13 cellular contexts compared by ENCODE assay signal in the genomic region with DNA sequence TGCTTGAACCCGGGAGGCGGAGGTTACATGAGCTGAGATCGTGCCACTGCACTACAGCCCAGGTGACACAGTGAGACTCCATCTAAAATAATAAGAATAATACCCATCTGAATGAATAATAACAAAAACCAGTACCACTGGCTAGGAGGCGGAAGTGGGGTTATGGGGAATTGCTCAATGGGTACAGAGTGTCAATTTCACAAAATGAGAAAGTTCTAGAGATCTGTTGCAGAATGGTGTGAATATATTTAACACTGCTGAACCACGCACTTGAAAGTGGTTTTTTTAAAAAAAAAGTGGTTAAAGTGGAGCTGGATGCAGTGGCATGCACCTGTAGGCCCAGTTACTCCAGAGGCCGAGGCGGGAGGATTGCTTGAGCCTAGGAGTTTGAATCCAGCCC. TPM values are rescaled to one million over a fixed set of nuclear protein-coding genes. Genes with fewer than 3 reads are reported as not detected.
A peak's percentile ranks its signal among the peaks of the same experiment; 100 is the strongest.
DNase-seq lines count a peak whose midpoint lies in the region; ATAC-seq, FAIRE-seq and TF ChIP-seq lines count a peak whose summit lies in the region.
"Had no signal": no experiment of that assay in that cellular context is flagged by ENCODE, and none has a peak within 500 bp of the region (broad histone marks: within the 10 kb centered on the region; RNA-seq: fewer than 3 reads in every experiment).

No MANE protein-coding gene starts in this region.

- TF ChIP-seq POLR2A in GM12878 (IDR thresholded peaks at IDR 0.05; ENCODE audit: low read depth, low read length) = no peak

- TF ChIP-seq CTCF in CD14-positive monocyte (IDR thresholded peaks at IDR 0.05) (no peak), GM12878 (IDR thresholded peaks at IDR 0.05 in 2 of 3, conservative IDR thresholded peaks at IDR 0.05 in 1 of 3; ENCODE audit: control insufficient read depth in 2 of 3, extremely low read depth in 1 of 3, insufficient read depth in 1 of 3, low read depth in 3 of 3, low read length in 3 of 3) (no peak)

- ATAC-seq in GM12878 (peak; percentile 6), GM18873 (IDR thresholded peaks at IDR 0.05; ENCODE audit: low FRiP score, unreplicated experiment) (no peak)

- H3K9ac ChIP-seq in BLaER1 (no peak overlapping the region), GM12878 (ENCODE audit: control insufficient read depth, insufficient read depth, low read length) (no peak overlapping the region), rectal smooth muscle tissue (ENCODE audit: low read length) (no peak overlapping the region)

- FAIRE-seq in GM12878 (lab: Jason Lieb, UNC) = no peak

- H3K79me2 ChIP-seq in GM12878 (ENCODE audit: control insufficient read depth, insufficient read depth, low read length) = no peaks in the 10 kb centered on the region

- CTCF ChIA-PET in GM12878 (lab: Yijun Ruan, JAX) = interaction anchor here (0.6 to 2.8 kb wide), 8 partner anchors 13 to 1657 kb away, joined by 3 to 19 read pairs (median 3); no protein-coding TSS in a partner anchor

- H3K4me2 ChIP-seq in BLaER1 = peak overlapping the region; percentile 85
- no peak overlapping the region for H3K4me2 ChIP-seq in GM12878 (ENCODE audit: control insufficient read depth, insufficient read depth)

- H4K20me1 ChIP-seq in BLaER1 = no peaks in the 10 kb centered on the region
- H4K20me1 ChIP-seq in GM12878 (ENCODE audit: control insufficient read depth, insufficient read depth) = no peaks in the 10 kb centered on the region

- peaks cover 48% of the 10 kb centered on the region for H3K4me1 Mint-ChIP-seq in CD14-positive monocyte

- no peaks in the 10 kb centered on the region for H3K9me3 ChIP-seq in BLaER1
- H3K9me3 ChIP-seq in GM12878 (replicated peaks; ENCODE audit: control insufficient read depth, insufficient read depth, low read length) = no peaks in the 10 kb centered on the region
- H3K9me3 ChIP-seq: mucosa of descending colon, suprapubic skin had no signal

- no peak for TF ChIP-seq EP300 in GM12878 (IDR thresholded peaks at IDR 0.05; ENCODE audit: borderline replicate concordance in 1 of 2, control insufficient read depth in 1 of 2, low read depth in 2 of 2, low read length in 2 of 2)

- H3K27ac ChIP-seq in BLaER1 (peak overlapping the region; percentile 71; the same call in 1 of the 2 replicates), GM12878 (ENCODE audit: control insufficient read depth, insufficient read depth) (no peak overlapping the region), rectal smooth muscle tissue (ENCODE audit: low read depth, low read length) (peak overlapping the region; percentile 80)
- H3K27ac ChIP-seq: SK-N-MC had no signal

- H3K27ac Mint-ChIP-seq in CD14-positive monocyte = peak overlapping the region in 6 of 7 donors; percentile 49 to 84 (median 80)

- TF ChIP-seq RAD21 in GM12878 (IDR thresholded peaks at IDR 0.05; ENCODE audit: insufficient read depth, low read depth, low read length) = no peak

- H3K4me3 ChIP-seq in BLaER1 (no peak overlapping the region), GM12878 (no peak overlapping the region), rectal smooth muscle tissue (ENCODE audit: low read length) (no peak overlapping the region)
- H3K4me3 ChIP-seq: mucosa of descending colon, SK-N-MC, suprapubic skin had no signal

- SMC1A ChIA-PET in GM12878 (lab: Charles Lee; ENCODE audit: uncharacterized antibody, unreplicated experiment) = interaction anchor here (1.0 to 3.8 kb wide), 6 partner anchors 8 to 40 kb away, joined by 5 to 50 read pairs (median 16); no protein-coding TSS in a partner anchor

- intact Hi-C loops in CD14-positive monocyte (cut with micrococcal nuclease) = loop anchor here in 1 of 2 donors (2.0 kb wide), 1 partner anchor 24 kb away; no protein-coding TSS in a partner anchor
- intact Hi-C loops in GM12878 (cut with micrococcal nuclease; ENCODE audit: unreplicated experiment) = no loop called here

- H3K4me3 Mint-ChIP-seq in CD14-positive monocyte = peak overlapping the region in 1 of 2 donors; percentile 48
- H3K4me3 Mint-ChIP-seq: dendritic cell treated with granulocyte-macrophage colony-stimulating factor and Interleukin-4, amounts not matched to agents 40 ng/mL and 50 ng/mL, for 4 days had no signal

- POLR2A ChIA-PET in GM12878 (lab: Charles Lee) = interaction anchor here (0.6 to 2.3 kb wide), 6 partner anchors 9 to 28 kb away, joined by 3 to 13 read pairs (median 6); no protein-coding TSS in a partner anchor

- BruUV-seq in GM12878 (replicated peaks; lab: Mats Ljungman, UMichigan) = no TSS peak

- RAD21 ChIA-PET in GM12878 (lab: Charles Lee; ENCODE audit: unreplicated experiment) = interaction anchor here (1.0 to 2.8 kb wide), 8 partner anchors 13 to 98 kb away, joined by 4 to 26 read pairs (median 10); a partner anchor contains a TSS

- H3K4me1 ChIP-seq in BLaER1 (peaks cover 59% of the 10 kb centered on the region), GM12878 (ENCODE audit: control insufficient read depth, insufficient read depth, low read length) (peaks cover 44% of the 10 kb centered on the region), rectal smooth muscle tissue (ENCODE audit: control insufficient read depth, insufficient read depth, low read length) (peaks cover 10% of the 10 kb centered on the region)

- H3K27me3 ChIP-seq in BLaER1 (no peaks in the 10 kb centered on the region), GM12878 (replicated peaks in 1 of 2; ENCODE audit: control insufficient read depth in 2 of 2, insufficient read depth in 2 of 2, low read length in 1 of 2) (no peaks in the 10 kb centered on the region), rectal smooth muscle tissue (ENCODE audit: control insufficient read depth, insufficient read depth, low read length) (no peaks in the 10 kb centered on the region)
- H3K27me3 ChIP-seq: suprapubic skin had no signal

- in situ Hi-C loops in GM12878 (cut with MboI) = no loop called here

- H3K36me3 ChIP-seq in BLaER1 = no peaks in the 10 kb centered on the region
- no peaks in the 10 kb centered on the region for H3K36me3 ChIP-seq in GM12878 (ENCODE audit: control insufficient read depth in 2 of 2, insufficient read depth in 2 of 2, low read length in 1 of 2)
- H3K36me3 ChIP-seq in rectal smooth muscle tissue (ENCODE audit: control insufficient read depth, insufficient read depth, low read length) = no peaks in the 10 kb centered on the region
- H3K36me3 ChIP-seq: suprapubic skin had no signal

- H2AFZ ChIP-seq in GM12878 (ENCODE audit: control insufficient read depth, low read depth, low read length) = no peak overlapping the region

- H3K36me3 Mint-ChIP-seq in CD14-positive monocyte = peaks cover 0 to 6% of the 10 kb centered on the region in 2 donors

- no peaks in the 10 kb centered on the region for H3K9me3 Mint-ChIP-seq in CD14-positive monocyte
- H3K9me3 Mint-ChIP-seq: dendritic cell treated with granulocyte-macrophage colony-stimulating factor and Interleukin-4, amounts not matched to agents 40 ng/mL and 50 ng/mL, for 4 days had no signal

- WGBS in GM12878 (ENCODE audit: insufficient coverage, insufficient replicate concordance, low lambda C conversion rate, missing lambda C conversion rate) = 78% methylated on average over 7 of the region's 7 CpGs

- DNase-seq in CD14-positive monocyte (ENCODE audit: low spot score) (no peak), GM12878 (ENCODE audit: low read depth, low spot score) (no peak), D341Med (ENCODE audit: low spot score) (no peak), DMS153 (lab: John Stamatoyannopoulos, UW) (no peak)
- DNase-seq: GOT3, NCI-H146 had no signal

- peaks cover 0 to 3% (median 2%) of the 10 kb centered on the region in 3 donors for H3K27me3 Mint-ChIP-seq in CD14-positive monocyte (ENCODE audit: low read depth in 3 of 3)

TF ChIP-seq in GM12878, 131 proteins besides CTCF, POLR2A, EP300 and RAD21:
- TF ChIP-seq FOS (IDR thresholded peaks at IDR 0.05; ENCODE audit: borderline replicate concordance, extremely low read depth, insufficient read length) (no peak), ZNF384 (IDR thresholded peaks at IDR 0.05; ENCODE audit: borderline replicate concordance, low read depth, low read length) (0 out of 2 replicates have a peak, but pooled peaks have one; percentile 11), ZNF24 (IDR thresholded peaks at IDR 0.05) (no peak), ESRRA (IDR thresholded peaks at IDR 0.05; ENCODE audit: low read length) (no peak)
- TF ChIP-seq, protein P1, sequence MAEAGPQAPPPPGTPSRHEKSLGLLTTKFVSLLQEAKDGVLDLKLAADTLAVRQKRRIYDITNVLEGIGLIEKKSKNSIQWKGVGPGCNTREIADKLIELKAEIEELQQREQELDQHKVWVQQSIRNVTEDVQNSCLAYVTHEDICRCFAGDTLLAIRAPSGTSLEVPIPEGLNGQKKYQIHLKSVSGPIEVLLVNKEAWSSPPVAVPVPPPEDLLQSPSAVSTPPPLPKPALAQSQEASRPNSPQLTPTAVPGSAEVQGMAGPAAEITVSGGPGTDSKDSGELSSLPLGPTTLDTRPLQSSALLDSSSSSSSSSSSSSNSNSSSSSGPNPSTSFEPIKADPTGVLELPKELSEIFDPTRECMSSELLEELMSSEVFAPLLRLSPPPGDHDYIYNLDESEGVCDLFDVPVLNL (IDR thresholded peaks at IDR 0.05; ENCODE audit: low read depth, low read length) = no peak

RNA-seq across cellular contexts. Expression of a gene that starts 18.5 kb away (rescaled TPM):
- polyA plus RNA-seq in CD14-positive monocyte (10 to 100 TPM; 34.0 to 51.4 TPM), GM12878 (2011; rRNA removed) (0.20 and 0.23 TPM in 2 replicates), GM12878 (2014; fragmentation: Illumina TruSeq; extraction: Trizol) (0.14 and 0.66 TPM in 2 replicates), GM12878 (2014; fragmentation: Nextera tagmentation; extraction: Ambion mirVana) (under 1 TPM; 0.16 to 0.71 TPM), GM12878 (2014; rRNA removed) (3.8 and 7.6 TPM in 2 replicates), GM12878 (2016; fragmentation: Nextera tagmentation; extraction: Ambion mirVana) (1 to 10 TPM in 1 of 2 experiments, under 1 TPM in 1; 1.00 to 1.8 TPM)
- total RNA-seq in GM12878 (2013; cell fraction: nucleolus; rRNA removed) = 1.0 and 2.7 TPM in 2 replicates
- total RNA-seq in GM12878 (2014; rRNA removed) (3.2 and 4.4 TPM in 2 replicates), GM12878 (2014; rRNA removed; fragmentation: Illumina TruSeq; extraction: Trizol) (0.74 and 1.0 TPM in 2 replicates), GM12878 (2021) (12.4 and 13.7 TPM in 2 replicates)
- polyA plus RNA-seq in GM12878 (2011; ENCODE audit: low read depth) = 1.7 TPM
- polyA plus RNA-seq in GM12878 (2011; cell fraction: cytosol; rRNA removed) = 0.99 and 1.6 TPM in 2 replicates
- polyA plus RNA-seq in GM12878 (2011; cell fraction: nucleus; rRNA removed) = 3.2 and 8.0 TPM in 2 replicates
- 11.2 and 12.8 TPM in 2 replicates for polyA plus RNA-seq in GM12878 (2012)
- 0.15 and 0.31 TPM in 2 replicates for polyA minus RNA-seq in GM12878 (2011; rRNA and poly(A)+ RNA removed)
- 1.5 TPM in 2 replicates for polyA minus RNA-seq in GM12878 (2011; cell fraction: cytosol; rRNA and poly(A)+ RNA removed)
- 2.4 and 8.4 TPM in 2 replicates for polyA minus RNA-seq in GM12878 (2011; cell fraction: nucleus; rRNA and poly(A)+ RNA removed)
